In the genomic region with DNA sequence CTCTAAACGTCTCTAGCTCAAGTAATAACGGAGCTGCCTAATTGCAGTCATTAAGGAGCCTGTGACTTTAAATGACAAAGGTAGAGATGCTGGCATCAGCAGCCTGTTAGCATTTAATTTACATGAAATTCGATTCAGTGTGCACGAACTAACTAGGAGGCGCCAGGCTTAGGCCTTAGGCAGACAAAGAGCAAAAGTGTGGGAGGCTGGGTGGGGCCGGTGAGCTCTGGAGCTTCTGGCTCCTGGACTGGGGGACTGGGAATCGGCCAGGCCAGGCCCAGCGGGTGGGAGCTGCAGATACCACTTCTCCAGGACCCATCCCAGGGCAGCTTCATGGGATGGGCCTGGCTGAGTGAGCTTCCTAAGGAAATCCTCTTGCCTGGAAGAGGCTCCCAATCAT, we compare ENCODE assay signal across 11 cellular contexts.
DNase-seq lines count a peak whose midpoint lies in the region; FAIRE-seq and TF ChIP-seq lines count a peak whose summit lies in the region.
"Had no signal": no experiment of that assay in that cellular context is flagged by ENCODE, and none has a peak within 500 bp of the region (broad histone marks: within the 10 kb centered on the region; RNA-seq: fewer than 3 reads in every experiment).

No MANE protein-coding gene starts in this region.

- H2BK5ac ChIP-seq in H1 (ENCODE audit: low read depth, low read length), result no peak overlapping the region

- POLR2A ChIA-PET in H1 (lab: Charles Lee; ENCODE audit: partially characterized antibody), result no interaction called here

- 10% methylated on average over 7 of the region's 8 CpGs; no CpG with 5 or more reads in 1 of the 2 experiments for WGBS in H1 (ENCODE audit: extremely low coverage in 1 of 2, insufficient coverage in 1 of 2, insufficient read length in 1 of 2, insufficient replicate concordance in 2 of 2, low coverage in 1 of 2, low lambda C conversion rate in 2 of 2, missing lambda C conversion rate in 1 of 2), 2 experiments
- 18 to 31% methylated on average over 5 to 7 of the region's 8 CpGs for WGBS in mesodermal cell (ENCODE audit: insufficient coverage in 2 of 2), 2 experiments

- in situ Hi-C loops in Caki2 (cut with HindIII; ENCODE audit: low pct_unique_long_range_greater_than_20kb, low sequenced_read_pairs), result no loop called here

- H2BK15ac ChIP-seq in H1 (ENCODE audit: low read length), result no peak overlapping the region

- H3K9me3 ChIP-seq in H1 (ENCODE audit: insufficient read depth in 2 of 2, low read depth in 1 of 2, low read length in 1 of 2) (no peaks in the 10 kb centered on the region), mesodermal cell (ENCODE audit: control insufficient read depth, low read length) (no peaks in the 10 kb centered on the region)

- no peak overlapping the region for H2AK5ac ChIP-seq in H1 (ENCODE audit: low read depth, low read length)

- no peaks in the 10 kb centered on the region for H3K36me3 ChIP-seq in H1 (ENCODE audit: control insufficient read depth in 2 of 4, insufficient read depth in 4 of 4, low read length in 3 of 4)
- no peaks in the 10 kb centered on the region for H3K36me3 ChIP-seq in mesodermal cell (ENCODE audit: control insufficient read depth, insufficient read depth, low read length)

- H4K5ac ChIP-seq in H1 (ENCODE audit: insufficient read length, low read depth, low read length), result no peak overlapping the region

- FAIRE-seq in H1 (lab: Jason Lieb, UNC), result peak; percentile 24
- no peak for FAIRE-seq in D721Med (lab: Jason Lieb, UNC)
- no peak for FAIRE-seq in GM12891 (lab: Jason Lieb, UNC)

- no peak overlapping the region for H3K27ac ChIP-seq in H1 (ENCODE audit: low read depth, low read length)
- H3K27ac ChIP-seq in mesodermal cell (ENCODE audit: low read depth, low read length, severe bottlenecking), result peak overlapping the region; percentile 66

- H3K23me2 ChIP-seq in H1 (ENCODE audit: low read depth, low read length), result no peaks in the 10 kb centered on the region

- H2AFZ ChIP-seq in H1 (ENCODE audit: low read length), result 0 out of 2 replicates have a peak overlapping the region, but pooled peaks have one; percentile 9

- 0 out of 2 replicates have a peak overlapping the region, but pooled peaks have one; percentile 0 for H3K18ac ChIP-seq in H1 (ENCODE audit: extremely low read depth, low read length)

- H3K4me3 ChIP-seq in H1 (ENCODE audit: extremely low read depth in 1 of 4, insufficient read depth in 2 of 4, low read depth in 3 of 4, low read length in 4 of 4) (no peak overlapping the region; a peak in 2 of 8 replicates), mesodermal cell (ENCODE audit: extremely low read depth, insufficient read depth, low read length, poor library complexity, severe bottlenecking) (no peak overlapping the region)

- TF ChIP-seq CTCF in H1 (IDR thresholded peaks at IDR 0.05; ENCODE audit: control extremely low read depth in 1 of 3, insufficient read depth in 1 of 3, low read depth in 1 of 3, low read length in 3 of 3), result no peak
- no peak for TF ChIP-seq CTCF in D721Med (IDR thresholded peaks at IDR 0.05; ENCODE audit: insufficient read depth, missing control alignments)

- H3K79me2 ChIP-seq in H1 (ENCODE audit: control insufficient read depth in 1 of 2, insufficient read depth in 2 of 2, low read length in 2 of 2), result no peaks in the 10 kb centered on the region

- no peaks in the 10 kb centered on the region for H3K79me1 ChIP-seq in H1 (ENCODE audit: low read depth, low read length)

- peaks cover 0 to 4% (median under 1%) of the 10 kb centered on the region in 4 experiments; a peak in 1 of 7 replicates for H3K27me3 ChIP-seq in H1 (replicated peaks in 1 of 4; ENCODE audit: control insufficient read depth in 3 of 4, extremely low read depth in 1 of 4, insufficient read depth in 3 of 4, low read length in 3 of 4)

- H2BK120ac ChIP-seq in H1 (replicated peaks; ENCODE audit: low read depth, low read length), result no peak overlapping the region

- DNase-seq in Caki2 (ENCODE audit: low read depth) (peak; percentile 7), NCI-H1105 (lab: John Stamatoyannopoulos, UW) (peak; percentile 89), H1 (ENCODE audit: low read depth in 1 of 2, low spot score in 2 of 2) (peak; percentile 31 to 62), D341Med (ENCODE audit: low spot score) (no peak), D721Med (ENCODE audit: insufficient read length, low spot score) (no peak), GM12891 (ENCODE audit: insufficient read length, low spot score) (no peak), posterior vena cava (ENCODE audit: low spot score) (no peak)
- DNase-seq: NCI-H1694; OCI-M1; stimulated activated naive B cell treated with anti-CD40 and anti-IgM and Interleukin-4, amounts not matched to agents 10 μg/mL and 1 μg/mL and 100 μg/mL, for 72 hours had no signal

- no peak overlapping the region for H4K91ac ChIP-seq in H1 (replicated peaks; ENCODE audit: insufficient read length, low read length)

- H3K4me1 ChIP-seq in H1 (replicated peaks in 1 of 4; ENCODE audit: control insufficient read depth in 3 of 4, insufficient read depth in 4 of 4, low read length in 3 of 4) (peaks cover 2 to 9% (median 6%) of the 10 kb centered on the region in 4 experiments; a peak in 5 of 7 replicates), mesodermal cell (ENCODE audit: control insufficient read depth, insufficient read depth, low read length, poor library complexity, severe bottlenecking) (no peaks in the 10 kb centered on the region)

- TF ChIP-seq RAD21 in H1 (IDR thresholded peaks at IDR 0.05 in 1 of 2, conservative IDR thresholded peaks at IDR 0.05 in 1 of 2; ENCODE audit: low read depth in 2 of 2, low read length in 2 of 2), result no peak

- intact Hi-C loops in posterior vena cava (cut with DNase I), result no loop called here

- CTCF ChIA-PET in H1 (lab: Charles Lee; ENCODE audit: partially characterized antibody), result interaction anchor here (0.7 to 4.3 kb wide), 9 partner anchors 13 to 694 kb away, joined by 3 to 12 read pairs (median 4); no protein-coding TSS in a partner anchor

- H3K9ac ChIP-seq in H1 (replicated peaks in 1 of 4; ENCODE audit: extremely low read depth in 1 of 4, low read depth in 3 of 4, low read length in 3 of 4), result no peak overlapping the region

- no peaks in the 10 kb centered on the region for H4K20me1 ChIP-seq in H1 (replicated peaks in 1 of 2; ENCODE audit: control insufficient read depth in 1 of 2, insufficient read depth in 2 of 2, low read length in 2 of 2)

- H4K8ac ChIP-seq in H1 (ENCODE audit: extremely low read depth, insufficient read depth, low read length), result no peak overlapping the region

- H3K4ac ChIP-seq in H1 (replicated peaks; ENCODE audit: insufficient read length, low read depth, low read length), result no peak overlapping the region

- no peak for TF ChIP-seq EP300 in H1 (IDR thresholded peaks at IDR 0.05; ENCODE audit: borderline replicate concordance in 1 of 2, low read depth in 2 of 2, low read length in 2 of 2)

- peak overlapping the region; percentile 42 to 46; a peak in 3 of 4 replicates for H3K4me2 ChIP-seq in H1 (ENCODE audit: insufficient read depth in 1 of 2, low read depth in 2 of 2, low read length in 2 of 2)

- H3K14ac ChIP-seq in H1 (ENCODE audit: insufficient read length), result no peak overlapping the region

- no peak overlapping the region for H2BK12ac ChIP-seq in H1 (ENCODE audit: low read depth, low read length)

- H3K23ac ChIP-seq in H1 (ENCODE audit: insufficient read length), result no peak overlapping the region

- no peak overlapping the region for H2BK20ac ChIP-seq in H1 (ENCODE audit: low read length)

- no peak overlapping the region for H3K56ac ChIP-seq in H1 (replicated peaks; ENCODE audit: insufficient read length, low read depth, low read length)

- TF ChIP-seq POLR2A in H1 (IDR thresholded peaks at IDR 0.05; ENCODE audit: control extremely low read depth in 1 of 2, low read depth in 2 of 2, low read length in 2 of 2) (no peak), GM12891 (IDR thresholded peaks at IDR 0.05; ENCODE audit: low read depth, low read length) (no peak)

TF ChIP-seq in H1, 55 proteins besides CTCF, POLR2A, EP300 and RAD21:
- TF ChIP-seq SP4 (IDR thresholded peaks at IDR 0.05; ENCODE audit: low read length) (no peak), JUND (IDR thresholded peaks at IDR 0.05; ENCODE audit: low read length) (no peak), NANOG (IDR thresholded peaks at IDR 0.05; ENCODE audit: insufficient read depth, low read depth, low read length, poor library complexity, severe bottlenecking) (no peak), TAF1 (IDR thresholded peaks at IDR 0.05; ENCODE audit: low read depth, low read length) (0 out of 2 replicates have a peak, but pooled peaks have one; percentile 20)
- TF ChIP-seq, protein P1, sequence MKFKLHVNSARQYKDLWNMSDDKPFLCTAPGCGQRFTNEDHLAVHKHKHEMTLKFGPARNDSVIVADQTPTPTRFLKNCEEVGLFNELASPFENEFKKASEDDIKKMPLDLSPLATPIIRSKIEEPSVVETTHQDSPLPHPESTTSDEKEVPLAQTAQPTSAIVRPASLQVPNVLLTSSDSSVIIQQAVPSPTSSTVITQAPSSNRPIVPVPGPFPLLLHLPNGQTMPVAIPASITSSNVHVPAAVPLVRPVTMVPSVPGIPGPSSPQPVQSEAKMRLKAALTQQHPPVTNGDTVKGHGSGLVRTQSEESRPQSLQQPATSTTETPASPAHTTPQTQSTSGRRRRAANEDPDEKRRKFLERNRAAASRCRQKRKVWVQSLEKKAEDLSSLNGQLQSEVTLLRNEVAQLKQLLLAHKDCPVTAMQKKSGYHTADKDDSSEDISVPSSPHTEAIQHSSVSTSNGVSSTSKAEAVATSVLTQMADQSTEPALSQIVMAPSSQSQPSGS (IDR thresholded peaks at IDR 0.05; ENCODE audit: low read length), result no peak

TF ChIP-seq in GM12891, 5 proteins besides CTCF, POLR2A, EP300 and RAD21:
- TF ChIP-seq POLR2AphosphoS5 (IDR thresholded peaks at IDR 0.05; ENCODE audit: low read depth, low read length), result no peak

Comparison
In these comparisons a context has a peak if more than half of its experiments do, and no peak if none do; other contexts are left out.
1. DNase-seq: peak in Caki2 (single experiment), NCI-H1105 (single experiment) and H1 (2 of 2); none in D341Med (single experiment), D721Med (single experiment), GM12891 (single experiment) and posterior vena cava (single experiment).